ENCODE assay signal across 13 cellular contexts in the genomic region with DNA sequence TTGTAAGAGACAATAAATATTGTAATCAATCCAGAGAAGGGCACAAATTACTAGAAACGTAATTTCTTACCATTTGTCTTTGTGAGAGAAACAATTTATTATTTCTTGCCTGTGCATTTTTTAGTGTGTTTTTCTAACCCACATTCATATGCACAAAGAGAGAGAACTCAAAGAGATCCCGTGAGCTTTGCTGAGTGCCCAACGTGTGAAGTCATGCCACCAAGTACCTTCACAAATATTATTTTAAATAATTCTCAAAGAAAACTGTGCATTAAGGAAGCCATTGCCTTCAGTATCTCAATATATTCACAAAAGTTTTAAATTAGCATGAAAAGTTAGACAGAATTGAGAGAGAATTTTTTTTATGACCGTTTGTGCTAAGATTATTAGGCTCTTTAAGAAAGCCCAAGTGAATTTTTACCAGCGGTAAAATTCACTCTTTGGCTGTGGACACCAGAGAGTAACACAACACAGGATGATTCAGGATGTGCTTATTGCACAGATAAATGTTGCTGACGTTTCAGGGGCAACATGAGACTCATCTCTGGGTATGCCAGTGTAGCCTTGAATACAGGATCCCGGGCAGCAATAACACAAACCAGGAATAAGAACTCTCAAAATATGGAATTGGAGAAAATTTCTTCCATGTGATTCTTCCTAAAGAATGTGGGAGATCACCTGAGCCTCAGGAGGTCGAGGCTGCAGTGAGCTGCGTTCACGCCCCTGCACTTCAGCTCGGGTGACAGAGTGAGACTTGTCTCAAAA. TPM values are rescaled to one million over a fixed set of nuclear protein-coding genes. Genes with fewer than 3 reads are reported as not detected.
A peak's percentile ranks its signal among the peaks of the same experiment; 100 is the strongest.
DNase-seq lines count a peak whose midpoint lies in the region; ATAC-seq and TF ChIP-seq lines count a peak whose summit lies in the region.
"Had no signal": no experiment of that assay in that cellular context is flagged by ENCODE, and none has a peak within 500 bp of the region (broad histone marks: within the 10 kb centered on the region; RNA-seq: fewer than 3 reads in every experiment).

No MANE protein-coding gene starts in this region.

- no peaks in the 10 kb centered on the region for H3K9me3 Mint-ChIP-seq in activated naive CD4-positive, alpha-beta T cell treated with anti-CD3 and anti-CD28 coated beads, Interleukin-2, amount 50 U/mL, for 24 hours
- H3K9me3 Mint-ChIP-seq in activated T-helper 2 cell treated with anti-CD3 and anti-CD28 coated beads, Interferon-gamma antibody, Interleukin-2, Interleukin-4, amounts not matched to agents 10 μg/mL and 5 μg/mL and 100 μg/mL, durations not matched to agents 14 hours and 24 hours and 36 hours = no peaks in the 10 kb centered on the region

- H3K27me3 Mint-ChIP-seq in activated naive CD4-positive, alpha-beta T cell treated with anti-CD3 and anti-CD28 coated beads, Interleukin-2, amount 50 U/mL, for 24 hours = no peaks in the 10 kb centered on the region
- no peaks in the 10 kb centered on the region for H3K27me3 Mint-ChIP-seq in activated T-helper 2 cell treated with anti-CD3 and anti-CD28 coated beads, Interferon-gamma antibody, Interleukin-2, Interleukin-4, amounts not matched to agents 10 μg/mL and 5 μg/mL and 100 μg/mL, durations not matched to agents 14 hours and 24 hours and 36 hours (ENCODE audit: low read depth)

- H3K27me3 ChIP-seq in lung (ENCODE audit: control insufficient read depth, insufficient read depth) (no peaks in the 10 kb centered on the region), upper lobe of left lung (no peaks in the 10 kb centered on the region), dorsolateral prefrontal cortex (no peaks in the 10 kb centered on the region)

- H3K36me3 ChIP-seq in lung (ENCODE audit: control insufficient read depth in 2 of 2, insufficient read depth in 2 of 2, low read length in 2 of 2) (no peaks in the 10 kb centered on the region), upper lobe of left lung (no peaks in the 10 kb centered on the region)

- H3K27ac ChIP-seq in lung (ENCODE audit: low read depth in 1 of 2, low read length in 1 of 2) = peak overlapping the region; percentile 63 to 83
- H3K27ac ChIP-seq in upper lobe of left lung = peak overlapping the region; percentile 81 to 91 (median 85)
- peak overlapping the region in 24 of 59 donors; percentile 3 to 75 (median 44) for H3K27ac ChIP-seq in dorsolateral prefrontal cortex
- H3K27ac ChIP-seq: C4-2B had no signal

- ATAC-seq in lung (ENCODE audit: insufficient read depth, low FRiP score) (no peak), upper lobe of left lung (ENCODE audit: low FRiP score in 2 of 2) (no peak)

- DNase-seq in activated naive CD4-positive, alpha-beta T cell treated with anti-CD3 and anti-CD28 coated beads, Interleukin-2, amount 50 U/mL, for 16 hours = no peak
- DNase-seq in activated T-helper 2 cell treated with anti-CD3 and anti-CD28 coated beads, Interferon-gamma antibody, Interleukin-2, Interleukin-4, amounts not matched to agents 10 μg/mL and 5 μg/mL and 100 μg/mL, durations not matched to agents 14 hours and 24 hours and 36 hours (ENCODE audit: low spot score) = no peak
- DNase-seq in lung (ENCODE audit: low spot score) = no peak
- DNase-seq in upper lobe of left lung = no peak
- no peak for DNase-seq in HCEC 1CT
- no peak for DNase-seq in stimulated activated CD4-positive, alpha-beta T cell treated with anti-CD3 and anti-CD28 coated beads, Interleukin-2, amount 100 ng/mL, for 48 hours
- DNase-seq in dorsolateral prefrontal cortex = no peak
- DNase-seq: IMR-90, NCI-H774 had no signal

- H3K4me3 ChIP-seq in lung (no peak overlapping the region), upper lobe of left lung (peak overlapping the region in 3 of 4 donors; percentile 3 to 54 (median 49)), dorsolateral prefrontal cortex (peak overlapping the region in 22 of 59 donors; percentile 1 to 57 (median 21))

- H3K27ac Mint-ChIP-seq in activated naive CD4-positive, alpha-beta T cell treated with anti-CD3 and anti-CD28 coated beads, Interleukin-2, amount 50 U/mL, for 24 hours = peak overlapping the region; percentile 98
- H3K27ac Mint-ChIP-seq in activated T-helper 2 cell treated with anti-CD3 and anti-CD28 coated beads, Interferon-gamma antibody, Interleukin-2, Interleukin-4, amounts not matched to agents 10 μg/mL and 5 μg/mL and 100 μg/mL, durations not matched to agents 14 hours and 24 hours and 36 hours = peak overlapping the region; percentile 97

- peaks cover 2% of the 10 kb centered on the region for H3K36me3 Mint-ChIP-seq in activated naive CD4-positive, alpha-beta T cell treated with anti-CD3 and anti-CD28 coated beads, Interleukin-2, amount 50 U/mL, for 24 hours
- H3K36me3 Mint-ChIP-seq in activated T-helper 2 cell treated with anti-CD3 and anti-CD28 coated beads, Interferon-gamma antibody, Interleukin-2, Interleukin-4, amounts not matched to agents 10 μg/mL and 5 μg/mL and 100 μg/mL, durations not matched to agents 14 hours and 24 hours and 36 hours (ENCODE audit: low read depth) = peaks cover 50% of the 10 kb centered on the region

- TF ChIP-seq CTCF in lung (IDR thresholded peaks at IDR 0.05; ENCODE audit: control extremely low read depth, extremely low read depth) (no peak), upper lobe of left lung (IDR thresholded peaks at IDR 0.05) (no peak), dorsolateral prefrontal cortex (IDR thresholded peaks at IDR 0.05 in 54 of 56, conservative IDR thresholded peaks at IDR 0.05 in 2 of 56; ENCODE audit: low read depth in 1 of 56, partially characterized antibody in 56 of 56) (no peak)

- H3K4me1 ChIP-seq in lung (ENCODE audit: control insufficient read depth in 2 of 2, insufficient read depth in 2 of 2, low read length in 2 of 2) = peaks cover 4 to 6% of the 10 kb centered on the region in 2 donors
- H3K4me1 ChIP-seq in upper lobe of left lung = peaks cover 43 to 75% (median 60%) of the 10 kb centered on the region in 4 donors

- TF ChIP-seq EP300 in upper lobe of left lung (IDR thresholded peaks at IDR 0.05) = no peak

- peak overlapping the region; percentile 100 for H3K4me3 Mint-ChIP-seq in activated naive CD4-positive, alpha-beta T cell treated with anti-CD3 and anti-CD28 coated beads, Interleukin-2, amount 50 U/mL, for 24 hours
- peak overlapping the region; percentile 96 for H3K4me3 Mint-ChIP-seq in activated T-helper 2 cell treated with anti-CD3 and anti-CD28 coated beads, Interferon-gamma antibody, Interleukin-2, Interleukin-4, amounts not matched to agents 10 μg/mL and 5 μg/mL and 100 μg/mL, durations not matched to agents 14 hours and 24 hours and 36 hours (ENCODE audit: low read depth)

- no peak for TF ChIP-seq POLR2A in upper lobe of left lung (IDR thresholded peaks at IDR 0.05)

- H3K4me1 Mint-ChIP-seq in activated naive CD4-positive, alpha-beta T cell treated with anti-CD3 and anti-CD28 coated beads, Interleukin-2, amount 50 U/mL, for 24 hours = peaks cover 78% of the 10 kb centered on the region
- peaks cover 51% of the 10 kb centered on the region for H3K4me1 Mint-ChIP-seq in activated T-helper 2 cell treated with anti-CD3 and anti-CD28 coated beads, Interferon-gamma antibody, Interleukin-2, Interleukin-4, amounts not matched to agents 10 μg/mL and 5 μg/mL and 100 μg/mL, durations not matched to agents 14 hours and 24 hours and 36 hours (ENCODE audit: low read depth)

- intact Hi-C loops in activated T-helper 2 cell treated with anti-CD3 and anti-CD28 coated beads, Interferon-gamma antibody, Interleukin-2, Interleukin-4, amounts not matched to agents 10 μg/mL and 5 μg/mL and 100 μg/mL, durations not matched to agents 14 hours and 24 hours and 36 hours (cut with micrococcal nuclease) = no loop called here
- intact Hi-C loops in dorsolateral prefrontal cortex (cut with DNase I) = no loop called here

- H3K9me3 ChIP-seq in lung (ENCODE audit: control insufficient read depth in 2 of 2, insufficient read depth in 1 of 2, low read length in 1 of 2) (no peaks in the 10 kb centered on the region), upper lobe of left lung (no peaks in the 10 kb centered on the region)

- 37 to 53% methylated on average over 11 of the region's 11 CpGs for WGBS in lung, 2 donors
- 58 to 60% methylated on average over 11 of the region's 11 CpGs for WGBS in upper lobe of left lung, 2 donors

RNA-seq across cellular contexts. Expression of gene ARHGDIB, which starts 2.9 kb away (rescaled TPM):
- total RNA-seq in activated T-helper 2 cell treated with anti-CD3 and anti-CD28 coated beads, Interferon-gamma antibody, Interleukin-2, Interleukin-4, amounts not matched to agents 10 μg/mL and 5 μg/mL and 100 μg/mL, durations not matched to agents 14 hours and 24 hours and 36 hours = 535 and 561 TPM in 2 replicates
- total RNA-seq in lung (100 to 1,000 TPM in 1 of 2 donors, 10 to 100 TPM in 1; 66.5 to 250 TPM), upper lobe of left lung (100 to 1,000 TPM; 169 to 307 (median 211) TPM), dorsolateral prefrontal cortex (10 to 100 TPM in 119 of 120 experiments, 1 to 10 TPM in 1; 7.4 to 82.4 (median 22.5) TPM)
- polyA plus RNA-seq in lung = 100 to 1,000 TPM; 269 to 597 TPM

RNA-seq across cellular contexts. Expression of gene PDE6H, which starts 14.3 kb away (rescaled TPM):
- total RNA-seq in activated T-helper 2 cell treated with anti-CD3 and anti-CD28 coated beads, Interferon-gamma antibody, Interleukin-2, Interleukin-4, amounts not matched to agents 10 μg/mL and 5 μg/mL and 100 μg/mL, durations not matched to agents 14 hours and 24 hours and 36 hours = not detected in 2 replicates
- total RNA-seq in lung (under 1 TPM in 1 of 2 donors, not detected in 1; 0.88 TPM), upper lobe of left lung (not detected), dorsolateral prefrontal cortex (1 to 10 TPM in 47 of 120 experiments, under 1 TPM in 33, not detected in 40; 0.43 to 2.7 (median 1.2) TPM)
- polyA plus RNA-seq in lung = under 1 TPM in 1 of 2 donors, not detected in 1; 0.08 TPM
- total RNA-seq: dermis microvascular lymphatic vessel endothelial cell, IMR-90, urinary bladder had no signal
- polyA plus RNA-seq: IMR-90, urinary bladder had no signal

RNA-seq across cellular contexts. Expression of gene ERP27, which starts 20.2 kb away (rescaled TPM):
- 3.2 and 4.7 TPM in 2 replicates for total RNA-seq in activated T-helper 2 cell treated with anti-CD3 and anti-CD28 coated beads, Interferon-gamma antibody, Interleukin-2, Interleukin-4, amounts not matched to agents 10 μg/mL and 5 μg/mL and 100 μg/mL, durations not matched to agents 14 hours and 24 hours and 36 hours
- total RNA-seq in lung (10 to 100 TPM; 13.6 to 64.6 TPM), upper lobe of left lung (10 to 100 TPM in 1 of 6 donors, 1 to 10 TPM in 4, not detected in 1; 1.2 to 25.0 (median 9.3) TPM), dorsolateral prefrontal cortex (under 1 TPM in 22 of 120 experiments, not detected in 98; 0.19 to 0.83 (median 0.38) TPM)
- polyA plus RNA-seq in lung = 1 to 10 TPM; 1.9 to 7.2 TPM
- total RNA-seq: IMR-90 had no signal
- polyA plus RNA-seq: IMR-90 had no signal
